21 cellular contexts compared by ENCODE assay signal in the genomic region with DNA sequence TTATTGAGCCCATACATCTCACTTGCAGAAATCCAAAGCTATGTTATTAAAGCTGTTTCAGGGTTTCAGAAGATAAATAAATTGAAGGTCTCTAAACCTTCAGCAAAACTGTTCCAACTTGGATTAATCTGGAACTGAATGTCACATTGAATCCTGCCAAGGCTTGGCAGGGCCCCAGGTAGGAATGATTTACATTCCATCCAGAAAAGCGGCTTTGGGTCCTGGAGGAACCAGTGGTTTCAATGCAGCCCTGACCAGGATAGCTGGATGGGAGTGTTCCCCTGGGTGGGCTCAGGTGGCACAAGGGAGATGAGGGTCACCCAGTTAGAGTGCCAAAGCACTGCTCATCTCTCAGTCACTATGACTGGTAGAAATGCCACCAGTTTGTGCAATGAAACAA. TPM values are rescaled to one million over a fixed set of nuclear protein-coding genes. Genes with fewer than 3 reads are reported as not detected.
"Had no signal": no experiment of that assay in that cellular context is flagged by ENCODE, and none has a peak within 500 bp of the region (broad histone marks: within the 10 kb centered on the region; RNA-seq: fewer than 3 reads in every experiment).

No MANE protein-coding gene starts in this region.

- H3K27me3 ChIP-seq: sigmoid colon, SJSA1 had no signal

- H3K9me3 ChIP-seq: neutrophil, sigmoid colon, SJSA1 had no signal

- DNase-seq: activated CD4-positive, alpha-beta memory T cell treated with anti-CD3 and anti-CD28 coated beads for 36 hours; activated CD4-positive, CD25-positive, alpha-beta regulatory T cell treated with anti-CD3 and anti-CD28 coated beads, Interleukin-2, amount 50 U/mL, for 72 hours; activated gamma-delta T cell treated with Interleukin-2 at 50 U/mL for 16 hours; activated naive CD8-positive, alpha-beta T cell treated with anti-CD3 and anti-CD28 coated beads, Interleukin-2, amount 10 ng/mL, durations not matched to agents 7 days and 5 days; activated T-cell treated with anti-CD3 and anti-CD28 coated beads, Interleukin-2, amount 50 U/mL, for 4 hours; central memory CD4-positive, alpha-beta T cell; naive thymus-derived CD8-positive, alpha-beta T cell; sigmoid colon; stimulated activated CD4-positive, alpha-beta T cell treated with anti-CD3 and anti-CD28 coated beads, Interleukin-2, amount 100 ng/mL, for 24 hours; stimulated activated naive CD4-positive, alpha-beta T cell; SW 1271 had no signal

- ATAC-seq: activated T-cell treated with anti-CD3 and anti-CD28 coated beads, Interleukin-2, amount 50 U/mL, for 4 hours; esophagus mucosa; naive thymus-derived CD8-positive, alpha-beta T cell had no signal

- H3K27ac ChIP-seq: neutrophil, SJSA1 had no signal

- H3K36me3 ChIP-seq: neutrophil, sigmoid colon, SJSA1 had no signal

- H3K4me3 ChIP-seq: lung, sigmoid colon, SJSA1 had no signal

RNA-seq across cellular contexts. Expression of gene TMEM72, which starts 37.0 kb away (rescaled TPM):
- total RNA-seq: activated CD4-positive, alpha-beta memory T cell treated with anti-CD3 and anti-CD28 coated beads for 36 hours; activated naive CD8-positive, alpha-beta T cell treated with anti-CD3 and anti-CD28 coated beads, Interleukin-2, amount 10 ng/mL, durations not matched to agents 7 days and 5 days; activated T-cell treated with anti-CD3 and anti-CD28 coated beads, Interleukin-2, amount 50 U/mL, for 4 hours; astrocyte; esophagus mucosa; frontal cortex; kidney epithelial cell; mononuclear cell; naive thymus-derived CD8-positive, alpha-beta T cell; posterior vena cava; SJSA1; ureter had no signal
- polyA plus RNA-seq: naive thymus-derived CD8-positive, alpha-beta T cell had no signal
